In genomic region chr5:68269820-68270219, GRCh38 we compare ENCODE assay signal across 18 cellular contexts. TPM values are rescaled to one million over a fixed set of nuclear protein-coding genes. Genes with fewer than 3 reads are reported as not detected.
DNase-seq lines count a peak whose midpoint lies in the region; FAIRE-seq and TF ChIP-seq lines count a peak whose summit lies in the region.
"Had no signal": no experiment of that assay in that cellular context is flagged by ENCODE, and none has a peak within 500 bp of the region (broad histone marks: within the 10 kb centered on the region; RNA-seq: fewer than 3 reads in every experiment).

No MANE protein-coding gene starts in this region.

- no peaks in the 10 kb centered on the region for H3K9me3 ChIP-seq in ascending aorta
- no peaks in the 10 kb centered on the region for H3K9me3 ChIP-seq in sigmoid colon

- H3K27me3 ChIP-seq in ascending aorta (no peaks in the 10 kb centered on the region), sigmoid colon (no peaks in the 10 kb centered on the region)
- H3K27me3 ChIP-seq: brain microvascular endothelial cell had no signal

- H3K4me1 ChIP-seq in ascending aorta (peaks cover 17 to 75% of the 10 kb centered on the region in 2 donors), sigmoid colon (peaks cover 0 to 100% (median 94%) of the 10 kb centered on the region in 4 donors)

- H3K36me3 ChIP-seq in ascending aorta (peaks cover 6 to 7% of the 10 kb centered on the region in 2 donors), sigmoid colon (peaks cover 0 to 10% (median 3%) of the 10 kb centered on the region in 4 donors)
- H3K36me3 ChIP-seq: brain microvascular endothelial cell had no signal

- H3K4me3 Mint-ChIP-seq in activated naive CD4-positive, alpha-beta T cell treated with anti-CD3 and anti-CD28 coated beads for 36 hours, result no peak overlapping the region
- H3K4me3 Mint-ChIP-seq: stimulated activated naive B cell treated with anti-CD40 and anti-IgM and Interleukin-4, amounts not matched to agents 10 μg/mL and 1 μg/mL and 100 μg/mL, for 72 hours had no signal

- DNase-seq in activated naive CD4-positive, alpha-beta T cell treated with anti-CD3 and anti-CD28 coated beads for 36 hours, result no peak
- DNase-seq in activated naive CD4-positive, alpha-beta T cell (lab: John Stamatoyannopoulos, UW), result no peak
- DNase-seq in GM12892 (ENCODE audit: insufficient read length), result no peak
- no peak for DNase-seq in ascending aorta (ENCODE audit: low spot score in 2 of 2)
- DNase-seq in sigmoid colon, result no peak
- DNase-seq in NCI-H1930 (lab: John Stamatoyannopoulos, UW), result no peak
- no peak for DNase-seq in germinal center (ENCODE audit: low spot score)
- no peak for DNase-seq in NCI-H2081 (lab: John Stamatoyannopoulos, UW)
- DNase-seq: activated CD4-positive, CD25-positive, alpha-beta regulatory T cell; brain microvascular endothelial cell; dermis blood vessel endothelial cell; NCI-H1092; NCI-H2107; NCI-H524; right cardiac atrium; SHP77 treated with DMSO at 0.1 percent for 48 hours; stimulated activated naive B cell treated with anti-CD40 and anti-IgM and Interleukin-4, amounts not matched to agents 10 μg/mL and 1 μg/mL and 100 μg/mL, for 72 hours had no signal

- no peak for TF ChIP-seq EP300 in sigmoid colon (IDR thresholded peaks at IDR 0.05)

- H3K4me1 Mint-ChIP-seq in activated naive CD4-positive, alpha-beta T cell treated with anti-CD3 and anti-CD28 coated beads for 36 hours (ENCODE audit: low read depth), result peaks cover 86% of the 10 kb centered on the region

- 85 to 87% methylated on average over 2 of the region's 2 CpGs for WGBS in sigmoid colon, 2 donors

- peak; percentile 44 for FAIRE-seq in GM12892 (lab: Jason Lieb, UNC)
- FAIRE-seq: K562 had no signal

- CTCF ChIA-PET in activated naive CD4-positive, alpha-beta T cell treated with anti-CD3 and anti-CD28 coated beads for 36 hours (lab: Charles Lee), result interaction anchor here (0.7 to 4.5 kb wide), 5 partner anchors 11 to 46 kb away, joined by 3 to 21 read pairs (median 5); no protein-coding TSS in a partner anchor

- TF ChIP-seq POLR2A in GM12892 (IDR thresholded peaks at IDR 0.05; ENCODE audit: low read depth, low read length) (no peak), sigmoid colon (IDR thresholded peaks at IDR 0.05) (no peak)

- H3K27ac ChIP-seq in ascending aorta (peak overlapping the region; percentile 84 to 86), sigmoid colon (peak overlapping the region in 3 of 4 donors; percentile 82 to 89 (median 84))
- H3K27ac ChIP-seq: brain microvascular endothelial cell had no signal

- TF ChIP-seq CTCF in ascending aorta (IDR thresholded peaks at IDR 0.05) (no peak), sigmoid colon (IDR thresholded peaks at IDR 0.05) (no peak)

- peaks cover 9% of the 10 kb centered on the region for H3K36me3 Mint-ChIP-seq in activated naive CD4-positive, alpha-beta T cell treated with anti-CD3 and anti-CD28 coated beads for 36 hours (ENCODE audit: low read depth)

- H3K27me3 Mint-ChIP-seq in activated naive CD4-positive, alpha-beta T cell treated with anti-CD3 and anti-CD28 coated beads for 36 hours (ENCODE audit: low read depth), result no peaks in the 10 kb centered on the region
- H3K27me3 Mint-ChIP-seq: stimulated activated naive B cell treated with anti-CD40 and anti-IgM and Interleukin-4, amounts not matched to agents 10 μg/mL and 1 μg/mL and 100 μg/mL, for 72 hours had no signal

- H3K4me3 ChIP-seq in ascending aorta (no peak overlapping the region), sigmoid colon (no peak overlapping the region)
- H3K4me3 ChIP-seq: K562 had no signal

- no peaks in the 10 kb centered on the region for H3K9me3 Mint-ChIP-seq in activated naive CD4-positive, alpha-beta T cell treated with anti-CD3 and anti-CD28 coated beads for 36 hours
- H3K9me3 Mint-ChIP-seq: stimulated activated naive B cell treated with anti-CD40 and anti-IgM and Interleukin-4, amounts not matched to agents 10 μg/mL and 1 μg/mL and 100 μg/mL, for 72 hours had no signal

- H3K27ac Mint-ChIP-seq in activated naive CD4-positive, alpha-beta T cell treated with anti-CD3 and anti-CD28 coated beads for 36 hours, result peak overlapping the region; percentile 30
- H3K27ac Mint-ChIP-seq: stimulated activated naive B cell treated with anti-CD40 and anti-IgM and Interleukin-4, amounts not matched to agents 10 μg/mL and 1 μg/mL and 100 μg/mL, for 72 hours had no signal

- intact Hi-C loops in activated naive CD4-positive, alpha-beta T cell treated with anti-CD3 and anti-CD28 coated beads for 36 hours (cut with micrococcal nuclease), result loop anchor here (1.0 to 10.0 kb wide), 3 partner anchors 10 to 1263 kb away; no protein-coding TSS in a partner anchor
- intact Hi-C loops in ascending aorta (cut with DNase I), result loop anchor here (5.0 kb wide), 2 partner anchors 53 to 578 kb away; partner anchors contain the start of gene PIK3R1
- intact Hi-C loops in sigmoid colon (cut with DNase I), result loop anchor here (5.0 kb wide), 2 partner anchors 53 to 98 kb away; partner anchors contain the start of gene PIK3R1

RNA-seq across cellular contexts. Expression of gene PIK3R1, which starts 54.3 kb away (rescaled TPM):
- 10 to 100 TPM; 28.5 to 31.4 TPM for total RNA-seq in activated naive CD4-positive, alpha-beta T cell treated with anti-CD3 and anti-CD28 coated beads for 36 hours
- polyA plus RNA-seq in GM12892 (2012; ENCODE audit: missing spikeins), result 20.8 TPM
- 89.3 TPM for total RNA-seq in ascending aorta
- 100 to 1,000 TPM; 177 to 227 (median 190) TPM for total RNA-seq in sigmoid colon
- 10 to 100 TPM in 2 of 3 donors, 1 to 10 TPM in 1; 9.2 to 28.5 (median 13.2) TPM for polyA plus RNA-seq in sigmoid colon
